1 cellular context compared by ENCODE assay signal in the genomic region with DNA sequence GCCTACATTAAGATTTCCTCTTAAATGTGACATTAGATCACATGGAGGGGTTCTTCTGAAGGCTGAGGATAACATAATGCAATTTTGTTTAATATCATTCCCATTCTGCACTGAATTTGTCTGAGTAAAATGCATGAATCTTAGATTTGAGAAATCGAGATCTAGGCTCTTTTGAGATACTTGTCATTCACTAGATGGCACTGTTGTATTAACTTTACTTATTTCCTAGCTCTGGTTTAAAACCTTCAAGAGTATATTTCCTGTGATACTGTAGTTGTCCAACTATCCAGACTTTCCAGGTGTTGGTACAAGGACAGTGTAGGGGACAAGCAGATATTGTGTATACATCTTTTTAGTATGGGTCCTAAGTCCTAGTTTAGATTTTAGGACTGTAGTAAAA.
TF ChIP-seq lines count a peak whose summit lies in the region.

No MANE protein-coding gene starts in this region.

TF ChIP-seq in HEK293, 187 proteins besides CTCF, POLR2A, EP300 and RAD21 (continued from another document):
- TF ChIP-seq, protein P1, sequence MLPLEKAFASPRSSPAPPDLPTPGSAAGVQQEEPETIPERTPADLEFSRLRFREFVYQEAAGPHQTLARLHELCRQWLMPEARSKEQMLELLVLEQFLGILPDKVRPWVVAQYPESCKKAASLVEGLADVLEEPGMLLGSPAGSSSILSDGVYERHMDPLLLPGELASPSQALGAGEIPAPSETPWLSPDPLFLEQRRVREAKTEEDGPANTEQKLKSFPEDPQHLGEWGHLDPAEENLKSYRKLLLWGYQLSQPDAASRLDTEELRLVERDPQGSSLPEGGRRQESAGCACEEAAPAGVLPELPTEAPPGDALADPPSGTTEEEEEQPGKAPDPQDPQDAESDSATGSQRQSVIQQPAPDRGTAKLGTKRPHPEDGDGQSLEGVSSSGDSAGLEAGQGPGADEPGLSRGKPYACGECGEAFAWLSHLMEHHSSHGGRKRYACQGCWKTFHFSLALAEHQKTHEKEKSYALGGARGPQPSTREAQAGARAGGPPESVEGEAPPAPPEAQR (tag by site-specific recombination; IDR thresholded peaks at IDR 0.05): no peak
